ENCODE assay signal across 17 cellular contexts in genomic region chr2:176139621-176140020, GRCh38. TPM values are rescaled to one million over a fixed set of nuclear protein-coding genes. Genes with fewer than 3 reads are reported as not detected.
DNase-seq lines count a peak whose midpoint lies in the region; ATAC-seq and TF ChIP-seq lines count a peak whose summit lies in the region.
"Had no signal": no experiment of that assay in that cellular context is flagged by ENCODE, and none has a peak within 500 bp of the region (broad histone marks: within the 10 kb centered on the region; RNA-seq: fewer than 3 reads in every experiment).

No MANE protein-coding gene starts in this region.

- TF ChIP-seq POLR2A in gastroesophageal sphincter (IDR thresholded peaks at IDR 0.05): no peak

- TF ChIP-seq CTCF in AG10803 (conservative IDR thresholded peaks at IDR 0.05; ENCODE audit: low read length): no peak
- TF ChIP-seq CTCF in gastroesophageal sphincter (IDR thresholded peaks at IDR 0.05): no peak
- TF ChIP-seq CTCF in OCI-LY7 (conservative IDR thresholded peaks at IDR 0.05; ENCODE audit: low read length): no peak

- no peak overlapping the region for H3K4me3 Mint-ChIP-seq in activated CD4-positive, alpha-beta T cell treated with anti-CD3 and anti-CD28 coated beads for 36 hours
- H3K4me3 Mint-ChIP-seq: T-helper 17 cell had no signal

- no peaks in the 10 kb centered on the region for H3K9me2 ChIP-seq in OCI-LY7 (ENCODE audit: insufficient read depth, low read length)

- peaks cover 77% of the 10 kb centered on the region for H3K27me3 Mint-ChIP-seq in activated CD4-positive, alpha-beta T cell treated with anti-CD3 and anti-CD28 coated beads for 36 hours

- BruUV-seq in OCI-LY7 (replicated peaks; lab: Mats Ljungman, UMichigan): no TSS peak

- no peak for ATAC-seq in gastroesophageal sphincter
- ATAC-seq in HG03159 (IDR thresholded peaks at IDR 0.05; ENCODE audit: unreplicated experiment): no peak
- ATAC-seq in GM21423 (IDR thresholded peaks at IDR 0.05; ENCODE audit: unreplicated experiment): no peak
- ATAC-seq in activated CD4-positive, alpha-beta T cell treated with anti-CD3 and anti-CD28 coated beads for 36 hours: no peak

- no peak overlapping the region for H3K4me2 ChIP-seq in OCI-LY7 (ENCODE audit: low read length)

- H3K27me3 ChIP-seq in MG63 (no peaks in the 10 kb centered on the region), gastroesophageal sphincter (peaks cover 95% of the 10 kb centered on the region)

- H3K4me3 ChIP-seq in AG10803 (ENCODE audit: low read length) (peak overlapping the region; percentile 80), MG63 (peak overlapping the region; percentile 66), gastroesophageal sphincter (peak overlapping the region in 1 of 2 donors; percentile 52), skeletal muscle cell (ENCODE audit: low read depth, low read length) (peak overlapping the region; percentile 18), OCI-LY7 (ENCODE audit: low read depth, low read length, poor library complexity, severe bottlenecking) (no peak overlapping the region)

- H3K79me2 ChIP-seq in OCI-LY7 (ENCODE audit: insufficient read depth, low read depth, low read length): no peaks in the 10 kb centered on the region

- H3K4me1 ChIP-seq in gastroesophageal sphincter (peaks cover 0 to 35% (median 15%) of the 10 kb centered on the region in 3 donors), OCI-LY7 (ENCODE audit: insufficient read depth, low read length, poor library complexity, severe bottlenecking) (peaks cover 3% of the 10 kb centered on the region)

- peaks cover 3% of the 10 kb centered on the region for H3K9me3 Mint-ChIP-seq in activated CD4-positive, alpha-beta T cell treated with anti-CD3 and anti-CD28 coated beads for 36 hours (ENCODE audit: low read depth)

- no peaks in the 10 kb centered on the region for H3K9me3 ChIP-seq in MG63
- H3K9me3 ChIP-seq in gastroesophageal sphincter: no peaks in the 10 kb centered on the region
- no peaks in the 10 kb centered on the region for H3K9me3 ChIP-seq in OCI-LY7 (ENCODE audit: low read length)

- CTCF ChIA-PET in OCI-LY7 (lab: Charles Lee; ENCODE audit: unreplicated experiment): interaction anchor here (0.6 to 0.7 kb wide), 5 partner anchors 45 to 374 kb away, joined by 3 to 14 read pairs (median 3); no protein-coding TSS in a partner anchor
- CTCF ChIA-PET in activated CD4-positive, alpha-beta T cell treated with anti-CD3 and anti-CD28 coated beads for 36 hours (lab: Charles Lee): interaction anchor here (0.5 to 3.7 kb wide), 23 partner anchors 8 to 1009 kb away, joined by 3 to 59 read pairs (median 5); partner anchors contain the start of gene HOXD4

- no peak for TF ChIP-seq EP300 in gastroesophageal sphincter (IDR thresholded peaks at IDR 0.05)

- no peaks in the 10 kb centered on the region for H4K20me1 ChIP-seq in OCI-LY7 (ENCODE audit: insufficient read depth, low read length)

- DNase-seq in AG10803 (ENCODE audit: low read depth) (peak; percentile 34), MG63 (peak; percentile 69), skeletal muscle cell (ENCODE audit: low read depth) (no peak), OCI-LY7 (ENCODE audit: low spot score) (no peak)
- DNase-seq in activated CD4-positive, alpha-beta T cell treated with anti-CD3 and anti-CD28 coated beads for 36 hours: no peak
- DNase-seq: activated CD4-positive, alpha-beta T cell treated with anti-CD3 and anti-CD28 coated beads for 48 hours; NCI-H1105; posterior cingulate gyrus; stimulated activated CD4-positive, alpha-beta T cell treated with anti-CD3 and anti-CD28 coated beads, Interleukin-1b, Interleukin-23, amount 100 ng/mL, for 48 hours; T-helper 17 cell had no signal

- no peak overlapping the region for H3K27ac Mint-ChIP-seq in activated CD4-positive, alpha-beta T cell treated with anti-CD3 and anti-CD28 coated beads for 36 hours
- H3K27ac Mint-ChIP-seq: activated T-helper 17 cell treated with anti-CD3 and anti-CD28 coated beads, Interleukin-2, amount 50 U/mL, for 72 hours had no signal

- peaks cover 21% of the 10 kb centered on the region for H3K4me1 Mint-ChIP-seq in activated CD4-positive, alpha-beta T cell treated with anti-CD3 and anti-CD28 coated beads for 36 hours
- H3K4me1 Mint-ChIP-seq: activated T-helper 17 cell treated with anti-CD3 and anti-CD28 coated beads, Interleukin-2, amount 50 U/mL, for 72 hours had no signal

- no peaks in the 10 kb centered on the region for H3K36me3 Mint-ChIP-seq in activated CD4-positive, alpha-beta T cell treated with anti-CD3 and anti-CD28 coated beads for 36 hours (ENCODE audit: low read depth)

- 7 to 8% methylated on average over 7 to 19 of the region's 25 CpGs for WGBS in gastroesophageal sphincter (ENCODE audit: low coverage in 1 of 2), 2 donors

- H3K36me3 ChIP-seq in MG63 (no peaks in the 10 kb centered on the region; the same call in 1 of the 2 replicates), gastroesophageal sphincter (no peaks in the 10 kb centered on the region), OCI-LY7 (ENCODE audit: insufficient read depth, low read length) (no peaks in the 10 kb centered on the region)
- H3K36me3 ChIP-seq: cardiac muscle cell had no signal

- peak overlapping the region in 3 of 4 donors; percentile 50 to 59 (median 59) for H3K27ac ChIP-seq in gastroesophageal sphincter
- H3K27ac ChIP-seq in OCI-LY7 (ENCODE audit: low read depth, low read length, poor library complexity, severe bottlenecking): no peak overlapping the region
- H3K27ac ChIP-seq: cardiac muscle cell had no signal

- H2AFZ ChIP-seq in OCI-LY7 (ENCODE audit: low read length): no peak overlapping the region

- POLR2A ChIA-PET in OCI-LY7 (lab: Charles Lee): no interaction called here
- POLR2A ChIA-PET in activated CD4-positive, alpha-beta T cell treated with anti-CD3 and anti-CD28 coated beads for 36 hours (lab: Charles Lee): interaction anchor here (0.6 kb wide), 1 partner anchor 309 kb away, joined by 3 read pairs; no protein-coding TSS in a partner anchor

- intact Hi-C loops in OCI-LY7 (cut with micrococcal nuclease; ENCODE audit: unreplicated experiment): loop anchor here (1.0 kb wide), 2 partner anchors 316 to 513 kb away; no protein-coding TSS in a partner anchor
- intact Hi-C loops in activated CD4-positive, alpha-beta T cell treated with anti-CD3 and anti-CD28 coated beads for 36 hours (cut with DNase I, micrococcal nuclease): loop anchor here (1.0 to 5.0 kb wide), 7 partner anchors 33 to 1008 kb away; no protein-coding TSS in a partner anchor

RNA-seq across cellular contexts. Expression of gene HOXD8, which starts 10.1 kb away (rescaled TPM):
- total RNA-seq in MG63 (2014; rRNA removed; shearing (Covaris generic); ENCODE audit: low replicate concordance): 13.4 and 15.5 TPM in 2 replicates
- 1 to 10 TPM; 2.3 to 6.9 (median 3.4) TPM for total RNA-seq in gastroesophageal sphincter
- not detected in 2 replicates for total RNA-seq in OCI-LY7 (2014; rRNA removed; shearing (Covaris generic))
- not detected in 2 replicates for total RNA-seq in OCI-LY7 (2022)
- total RNA-seq in activated CD4-positive, alpha-beta T cell treated with anti-CD3 and anti-CD28 coated beads for 36 hours: not detected
- total RNA-seq: activated T-helper 17 cell treated with anti-CD3 and anti-CD28 coated beads, Interleukin-2, amount 50 U/mL, for 72 hours; cardiac muscle cell; HepG2; T-helper 17 cell had no signal

RNA-seq across cellular contexts. Expression of gene HOXD4, which starts 11.7 kb away (rescaled TPM):
- 0.26 TPM in 1 of 2 replicates, not detected in the other for total RNA-seq in MG63 (2014; rRNA removed; shearing (Covaris generic); ENCODE audit: low replicate concordance)
- total RNA-seq in gastroesophageal sphincter: 1 to 10 TPM in 2 of 4 donors, under 1 TPM in 1, not detected in 1; 0.69 to 3.6 (median 1.3) TPM
- not detected in 2 replicates for total RNA-seq in OCI-LY7 (2014; rRNA removed; shearing (Covaris generic))
- total RNA-seq in OCI-LY7 (2022): not detected in 2 replicates
- total RNA-seq in activated CD4-positive, alpha-beta T cell treated with anti-CD3 and anti-CD28 coated beads for 36 hours: not detected
- total RNA-seq: activated T-helper 17 cell treated with anti-CD3 and anti-CD28 coated beads, Interleukin-2, amount 50 U/mL, for 72 hours; cardiac muscle cell; HepG2; NCI-H460; T-helper 17 cell had no signal

RNA-seq across cellular contexts. Expression of gene HOXD9, which starts 17.1 kb away (rescaled TPM):
- total RNA-seq in MG63 (2014; rRNA removed; shearing (Covaris generic); ENCODE audit: low replicate concordance): 0.16 and 2.3 TPM in 2 replicates
- 1 to 10 TPM in 2 of 4 donors, under 1 TPM in 2; 0.47 to 2.9 (median 1.2) TPM for total RNA-seq in gastroesophageal sphincter
- not detected in 2 replicates for total RNA-seq in OCI-LY7 (2014; rRNA removed; shearing (Covaris generic))
- not detected in 2 replicates for total RNA-seq in OCI-LY7 (2022)
- not detected for total RNA-seq in activated CD4-positive, alpha-beta T cell treated with anti-CD3 and anti-CD28 coated beads for 36 hours
- total RNA-seq: activated T-helper 17 cell treated with anti-CD3 and anti-CD28 coated beads, Interleukin-2, amount 50 U/mL, for 72 hours; cardiac muscle cell; HepG2; NCI-H460; T-helper 17 cell had no signal

RNA-seq across cellular contexts. Expression of gene HOXD3, which starts 17.5 kb away (rescaled TPM):
- 0.32 and 1.5 TPM in 2 replicates for total RNA-seq in MG63 (2014; rRNA removed; shearing (Covaris generic); ENCODE audit: low replicate concordance)
- 1 to 10 TPM; 1.8 to 2.7 (median 2.2) TPM for total RNA-seq in gastroesophageal sphincter
- not detected in 2 replicates for total RNA-seq in OCI-LY7 (2014; rRNA removed; shearing (Covaris generic))
- total RNA-seq in OCI-LY7 (2022): not detected in 2 replicates
- not detected for total RNA-seq in activated CD4-positive, alpha-beta T cell treated with anti-CD3 and anti-CD28 coated beads for 36 hours
- total RNA-seq: activated T-helper 17 cell treated with anti-CD3 and anti-CD28 coated beads, Interleukin-2, amount 50 U/mL, for 72 hours; NCI-H460; T-helper 17 cell had no signal

RNA-seq across cellular contexts. Expression of gene HOXD10, which starts 23.0 kb away (rescaled TPM):
- total RNA-seq in MG63 (2014; rRNA removed; shearing (Covaris generic); ENCODE audit: low replicate concordance): 3.8 and 4.8 TPM in 2 replicates
- total RNA-seq in gastroesophageal sphincter (under 1 TPM in 3 of 4 donors, not detected in 1; 0.31 to 0.67 (median 0.52) TPM), OCI-LY7 (2022) (not detected in 2 replicates)
- not detected in 2 replicates for total RNA-seq in OCI-LY7 (2014; rRNA removed; shearing (Covaris generic))
- total RNA-seq in activated CD4-positive, alpha-beta T cell treated with anti-CD3 and anti-CD28 coated beads for 36 hours: not detected
- total RNA-seq: activated T-helper 17 cell treated with anti-CD3 and anti-CD28 coated beads, Interleukin-2, amount 50 U/mL, for 72 hours; cardiac muscle cell; HepG2; T-helper 17 cell had no signal

Comparison
In these comparisons a context has a peak if more than half of its experiments do, and no peak if none do; other contexts are left out.
1. DNase-seq: peak in AG10803 (single experiment) and MG63 (single experiment); none in skeletal muscle cell (single experiment), OCI-LY7 (single experiment) and activated CD4-positive, alpha-beta T cell treated with anti-CD3 and anti-CD28 coated beads for 36 hours (single experiment).